ENCODE assay signal across 10 cellular contexts in genomic region chr6:684831-685636, GRCh38. TPM values are rescaled to one million over a fixed set of nuclear protein-coding genes. Genes with fewer than 3 reads are reported as not detected.
DNase-seq lines count a peak whose midpoint lies in the region; ATAC-seq and TF ChIP-seq lines count a peak whose summit lies in the region.
"Had no signal": no experiment of that assay in that cellular context is flagged by ENCODE, and none has a peak within 500 bp of the region (broad histone marks: within the 10 kb centered on the region; RNA-seq: fewer than 3 reads in every experiment).

No MANE protein-coding gene starts in this region.

- H3K36me3 Mint-ChIP-seq in CD8-positive, alpha-beta T cell, result peaks cover 22% of the 10 kb centered on the region

- H3K9me3 Mint-ChIP-seq in CD8-positive, alpha-beta T cell, result no peaks in the 10 kb centered on the region

- no peak for ATAC-seq in CD8-positive, alpha-beta T cell
- peak; percentile 89 for ATAC-seq in HG03520 (IDR thresholded peaks at IDR 0.05; ENCODE audit: unreplicated experiment)
- no peak for ATAC-seq in HG02763 (IDR thresholded peaks at IDR 0.05; ENCODE audit: unreplicated experiment)
- no peak for ATAC-seq in body of pancreas

- H3K9ac ChIP-seq in stomach smooth muscle (ENCODE audit: low read length in 2 of 2), result no peak overlapping the region

- no peaks in the 10 kb centered on the region for H3K27me3 ChIP-seq in CD8-positive, alpha-beta T cell (ENCODE audit: insufficient read depth, low read length)
- H3K27me3 ChIP-seq in stomach smooth muscle (ENCODE audit: control insufficient read depth in 1 of 2, insufficient read depth in 2 of 2, low read length in 2 of 2) (no peaks in the 10 kb centered on the region), body of pancreas (no peaks in the 10 kb centered on the region), vagina (no peaks in the 10 kb centered on the region)

- H3K27me3 Mint-ChIP-seq in CD8-positive, alpha-beta T cell (ENCODE audit: low read depth), result no peaks in the 10 kb centered on the region

- peaks cover 28% of the 10 kb centered on the region for H3K4me1 ChIP-seq in CD8-positive, alpha-beta T cell (ENCODE audit: insufficient read depth, low read length)
- H3K4me1 ChIP-seq in stomach smooth muscle (ENCODE audit: control insufficient read depth, insufficient read depth, low read length) (peaks cover 25% of the 10 kb centered on the region), body of pancreas (no peaks in the 10 kb centered on the region), vagina (peaks cover 22% of the 10 kb centered on the region)

- no peaks in the 10 kb centered on the region for H3K36me3 ChIP-seq in CD8-positive, alpha-beta T cell (ENCODE audit: insufficient read depth, low read length)
- no peaks in the 10 kb centered on the region for H3K36me3 ChIP-seq in stomach smooth muscle (ENCODE audit: control insufficient read depth in 2 of 2, insufficient read depth in 2 of 2, low read length in 2 of 2)
- no peaks in the 10 kb centered on the region for H3K36me3 ChIP-seq in body of pancreas (replicated peaks in 1 of 2; ENCODE audit: insufficient read depth in 1 of 2, low read depth in 2 of 2)
- H3K36me3 ChIP-seq in vagina, result no peaks in the 10 kb centered on the region
- H3K36me3 ChIP-seq: thoracic aorta had no signal

- intact Hi-C loops in CD8-positive, alpha-beta T cell (cut with DNase I, micrococcal nuclease), result loop anchor here in 1 of 2 experiments (10.0 kb wide), 1 partner anchor 1560 kb away; the partner anchor contains the start of gene GMDS
- intact Hi-C loops in body of pancreas (cut with DNase I), result no loop called here
- intact Hi-C loops in vagina (cut with DNase I), result no loop called here

- DNase-seq in CD8-positive, alpha-beta T cell, result no peak
- DNase-seq in GM20000 (ENCODE audit: low spot score) (peak; percentile 75), cardiac fibroblast (ENCODE audit: low read depth in 2 of 2) (peak; percentile 36 to 76), body of pancreas (no peak), vagina (ENCODE audit: extremely low spot score in 2 of 2) (no peak)

- H3K27ac Mint-ChIP-seq in CD8-positive, alpha-beta T cell, result peak overlapping the region; percentile 69

- 83 to 85% methylated on average over 6 of the region's 6 CpGs for WGBS in body of pancreas, 2 donors

- H3K4me3 ChIP-seq in CD8-positive, alpha-beta T cell (ENCODE audit: low read depth, low read length), result no peak overlapping the region
- H3K4me3 ChIP-seq in cardiac fibroblast (replicated peaks in 1 of 2; ENCODE audit: low read depth in 2 of 2, low read length in 2 of 2) (no peak overlapping the region), stomach smooth muscle (ENCODE audit: low read length in 2 of 2) (no peak overlapping the region), body of pancreas (no peak overlapping the region), vagina (no peak overlapping the region)
- H3K4me3 ChIP-seq: thoracic aorta had no signal

- TF ChIP-seq CTCF in CD8-positive, alpha-beta T cell (IDR thresholded peaks at IDR 0.05), result no peak
- TF ChIP-seq CTCF in GM20000 (IDR thresholded peaks at IDR 0.05; ENCODE audit: extremely low read depth, missing control alignments), result no peak
- no peak for TF ChIP-seq CTCF in cardiac fibroblast (IDR thresholded peaks at IDR 0.05; ENCODE audit: low read depth, low read length)
- no peak for TF ChIP-seq CTCF in body of pancreas (IDR thresholded peaks at IDR 0.05)
- TF ChIP-seq CTCF in vagina (IDR thresholded peaks at IDR 0.05), result no peak

- CTCF ChIA-PET in CD8-positive, alpha-beta T cell (lab: Charles Lee), result interaction anchor here (0.7 kb wide), 1 partner anchor 246 kb away, joined by 3 read pairs; no protein-coding TSS in a partner anchor

- H3K4me1 Mint-ChIP-seq in CD8-positive, alpha-beta T cell (ENCODE audit: low read depth), result peaks cover 46% of the 10 kb centered on the region

- POLR2A ChIA-PET in CD8-positive, alpha-beta T cell (lab: Charles Lee), result no interaction called here

- H3K9me3 ChIP-seq in CD8-positive, alpha-beta T cell (ENCODE audit: low read length), result no peaks in the 10 kb centered on the region
- H3K9me3 ChIP-seq in stomach smooth muscle (ENCODE audit: control insufficient read depth in 2 of 2, low read length in 2 of 2) (no peaks in the 10 kb centered on the region), body of pancreas (no peaks in the 10 kb centered on the region), vagina (no peaks in the 10 kb centered on the region)
- H3K9me3 ChIP-seq: thoracic aorta had no signal

- H3K27ac ChIP-seq in CD8-positive, alpha-beta T cell (ENCODE audit: low read depth, low read length), result no peak overlapping the region
- H3K27ac ChIP-seq in stomach smooth muscle (ENCODE audit: low read length) (peak overlapping the region; percentile 6), body of pancreas (no peak overlapping the region), vagina (no peak overlapping the region)
- H3K27ac ChIP-seq: thoracic aorta had no signal

- peak overlapping the region; percentile 20 for H3K4me3 Mint-ChIP-seq in CD8-positive, alpha-beta T cell

- TF ChIP-seq POLR2A in body of pancreas (IDR thresholded peaks at IDR 0.05) (no peak), vagina (IDR thresholded peaks at IDR 0.05) (no peak)

RNA-seq across cellular contexts. Expression of gene EXOC2, which starts 7.9 kb away (rescaled TPM):
- 10 to 100 TPM; 19.3 to 21.2 TPM for total RNA-seq in CD8-positive, alpha-beta T cell
- 10 to 100 TPM; 10.5 to 10.6 TPM for total RNA-seq in body of pancreas
- 23.6 TPM for total RNA-seq in vagina

RNA-seq across cellular contexts. Expression of gene HUS1B, which starts 28.1 kb away (rescaled TPM):
- total RNA-seq in CD8-positive, alpha-beta T cell, result 1 to 10 TPM; 2.8 to 4.5 TPM
- total RNA-seq in body of pancreas (10 to 100 TPM in 1 of 2 donors, 1 to 10 TPM in 1; 4.4 to 19.1 TPM), vagina (0.98 TPM)
- total RNA-seq: epithelial cell of proximal tubule had no signal

Comparison
In these comparisons a context has a peak if more than half of its experiments do, and no peak if none do; other contexts are left out.
1. DNase-seq: peak in GM20000 (single experiment) and cardiac fibroblast (2 of 2); none in CD8-positive, alpha-beta T cell (0 of 7), body of pancreas (0 of 4) and vagina (0 of 2).